ENCODE assay signal across 1 cellular context in genomic region chr2:20350753-20351554, GRCh38.
TF ChIP-seq lines count a peak whose summit lies in the region.

TSS of gene PUM2 (minus strand) at chr2:20350844. CDS start at chr2:20327360, 23,484 bp downstream.

TF ChIP-seq in HepG2, 621 proteins besides CTCF, POLR2A, EP300 and RAD21 (continued from another document and continues in another):
- TF ChIP-seq ZBTB33 (CRISPR knock-in tag; IDR thresholded peaks at IDR 0.05) (peak; percentile 77), BCL6 (CRISPR knock-in tag; IDR thresholded peaks at IDR 0.05) (peak; percentile 93), ZNF333 (CRISPR knock-in tag; IDR thresholded peaks at IDR 0.05; ENCODE audit: borderline replicate concordance) (peak; percentile 68; the same call in 1 of the 2 replicates), ZNF589 (CRISPR knock-in tag; conservative IDR thresholded peaks at IDR 0.05) (peak; percentile 60; the same call in 1 of the 2 replicates), ATM (IDR thresholded peaks at IDR 0.05; ENCODE audit: borderline replicate concordance) (no peak), ZNF512 (CRISPR knock-in tag; IDR thresholded peaks at IDR 0.05) (peak; percentile 93; the same call in 1 of the 2 replicates), ZNF292 (CRISPR knock-in tag; IDR thresholded peaks at IDR 0.05; ENCODE audit: borderline replicate concordance, low read depth) (peak; percentile 92), IRX3 (CRISPR knock-in tag; IDR thresholded peaks at IDR 0.05; ENCODE audit: borderline replicate concordance, low read depth) (peak; percentile 35; the same call in 1 of the 2 replicates), MTF1 (CRISPR knock-in tag; IDR thresholded peaks at IDR 0.05) (peak; percentile 84; the same call in 1 of the 2 replicates), HIVEP1 (CRISPR knock-in tag; IDR thresholded peaks at IDR 0.05) (peak; percentile 76), ATRX (CRISPR knock-in tag; IDR thresholded peaks at IDR 0.05; ENCODE audit: borderline replicate concordance) (no peak), ZNF672 (CRISPR knock-in tag; IDR thresholded peaks at IDR 0.05) (no peak), E2F5 (CRISPR knock-in tag; conservative IDR thresholded peaks at IDR 0.05) (peak; percentile 95), HMG20B (CRISPR knock-in tag; conservative IDR thresholded peaks at IDR 0.05) (no peak), ZBTB26 (CRISPR knock-in tag; IDR thresholded peaks at IDR 0.05; ENCODE audit: borderline replicate concordance) (peak; percentile 73; the same call in 1 of the 2 replicates), PHB2 (IDR thresholded peaks at IDR 0.05; ENCODE audit: partially characterized antibody) (no peak), MTA3 (CRISPR knock-in tag; IDR thresholded peaks at IDR 0.05) (no peak), PRDM4 (CRISPR knock-in tag; IDR thresholded peaks at IDR 0.05; ENCODE audit: borderline replicate concordance) (no peak), ZFYVE20 (CRISPR knock-in tag; IDR thresholded peaks at IDR 0.05; ENCODE audit: borderline replicate concordance, low read depth) (peak; percentile 82; the same call in 1 of the 2 replicates), KDM5B (CRISPR knock-in tag; IDR thresholded peaks at IDR 0.05; ENCODE audit: borderline replicate concordance) (peak; percentile 94), SNRNP70 (IDR thresholded peaks at IDR 0.05; ENCODE audit: low read depth, low read length) (no peak), CC2D1A (CRISPR knock-in tag; IDR thresholded peaks at IDR 0.05) (0 out of 2 replicates have a peak, but pooled peaks have one; percentile 41), WIZ (CRISPR knock-in tag; IDR thresholded peaks at IDR 0.05) (no peak), ZKSCAN5 (CRISPR knock-in tag; IDR thresholded peaks at IDR 0.05) (no peak), ZNF567 (CRISPR knock-in tag; IDR thresholded peaks at IDR 0.05; ENCODE audit: borderline replicate concordance) (peak; percentile 99), TCF12 (IDR thresholded peaks at IDR 0.05) (no peak), TCF12 (CRISPR knock-in tag; IDR thresholded peaks at IDR 0.05) (peak; percentile 93), NAIF1 (CRISPR knock-in tag; IDR thresholded peaks at IDR 0.05; ENCODE audit: borderline replicate concordance) (peak; percentile 49; the same call in 1 of the 2 replicates), ZNF597 (CRISPR knock-in tag; IDR thresholded peaks at IDR 0.05) (no peak; the same call in 1 of the 2 replicates), ZNF775 (CRISPR knock-in tag; IDR thresholded peaks at IDR 0.05; ENCODE audit: borderline replicate concordance) (peak; percentile 91; the same call in 1 of the 2 replicates), ZNF407 (CRISPR knock-in tag; IDR thresholded peaks at IDR 0.05; ENCODE audit: not compliant biosample characterization) (no peak), KMT2B (CRISPR knock-in tag; IDR thresholded peaks at IDR 0.05) (peak; percentile 22; the same call in 1 of the 2 replicates), HNRNPUL1 (IDR thresholded peaks at IDR 0.05; ENCODE audit: low read depth, low read length) (no peak), PBX2 (CRISPR knock-in tag; IDR thresholded peaks at IDR 0.05) (no peak), ZNF570 (CRISPR knock-in tag; IDR thresholded peaks at IDR 0.05; ENCODE audit: borderline replicate concordance) (0 out of 2 replicates have a peak, but pooled peaks have one; percentile 30), ZNF264 (CRISPR knock-in tag; IDR thresholded peaks at IDR 0.05) (peak; percentile 80), ZNF232 (CRISPR knock-in tag; IDR thresholded peaks at IDR 0.05; ENCODE audit: borderline replicate concordance) (peak; percentile 88), ZNF275 (CRISPR knock-in tag; IDR thresholded peaks at IDR 0.05; ENCODE audit: borderline replicate concordance) (no peak; the same call in none of the 2 replicates), HMGA1 (CRISPR knock-in tag; conservative IDR thresholded peaks at IDR 0.05) (no peak), SNAI1 (CRISPR knock-in tag; IDR thresholded peaks at IDR 0.05; ENCODE audit: borderline replicate concordance) (no peak; the same call in 1 of the 2 replicates), ZNF354B (CRISPR knock-in tag; IDR thresholded peaks at IDR 0.05) (no peak), ZNF773 (CRISPR knock-in tag; IDR thresholded peaks at IDR 0.05; ENCODE audit: borderline replicate concordance) (peak; percentile 98)
